9 cellular contexts compared by ENCODE assay signal in genomic region chr13:74070065-74070464, GRCh38.
DNase-seq lines count a peak whose midpoint lies in the region; ATAC-seq and TF ChIP-seq lines count a peak whose summit lies in the region.
"Had no signal": no experiment of that assay in that cellular context is flagged by ENCODE, and none has a peak within 500 bp of the region (broad histone marks: within the 10 kb centered on the region; RNA-seq: fewer than 3 reads in every experiment).

No MANE protein-coding gene starts in this region.

- DNase-seq in activated CD4-positive, alpha-beta T cell treated with anti-CD3 and anti-CD28 coated beads for 4 hours: peak; percentile 27 to 29
- no peak for DNase-seq in activated CD4-positive, alpha-beta T cell treated with anti-CD3 and anti-CD28 coated beads for 48 hours
- DNase-seq in T-helper 22 cell (ENCODE audit: low read depth) (peak; percentile 34), natural killer cell (no peak), A172 (ENCODE audit: low spot score) (no peak), NCI-H510A (lab: John Stamatoyannopoulos, UW) (no peak), mucosa of gallbladder (ENCODE audit: low spot score) (no peak)
- DNase-seq: NCI-H2081 had no signal

- intact Hi-C loops in natural killer cell (cut with micrococcal nuclease): no loop called here

- H3K27me3 Mint-ChIP-seq in natural killer cell (ENCODE audit: low read depth in 2 of 2): no peaks in the 10 kb centered on the region

- no peaks in the 10 kb centered on the region for H3K9me3 Mint-ChIP-seq in natural killer cell

- no peaks in the 10 kb centered on the region for H3K36me3 Mint-ChIP-seq in natural killer cell

- TF ChIP-seq CTCF in natural killer cell (IDR thresholded peaks at IDR 0.05): no peak

- H3K27ac Mint-ChIP-seq in natural killer cell: peak overlapping the region; percentile 49 to 80

- peaks cover 66% of the 10 kb centered on the region in 2 donors for H3K4me1 Mint-ChIP-seq in natural killer cell

- ATAC-seq in HG02798 (IDR thresholded peaks at IDR 0.05; ENCODE audit: poor library complexity, unreplicated experiment) (peak; percentile 74), natural killer cell (peak; percentile 37 to 63 (median 60))

- H3K4me3 Mint-ChIP-seq in natural killer cell: peak overlapping the region; percentile 55

Comparison
In these comparisons a context has a peak if more than half of its experiments do, and no peak if none do; other contexts are left out.
1. DNase-seq: peak in activated CD4-positive, alpha-beta T cell treated with anti-CD3 and anti-CD28 coated beads for 4 hours (2 of 2) and T-helper 22 cell (single experiment); none in activated CD4-positive, alpha-beta T cell treated with anti-CD3 and anti-CD28 coated beads for 48 hours (single experiment), natural killer cell (single experiment), A172 (single experiment), NCI-H510A (single experiment) and mucosa of gallbladder (single experiment).